Comparison of ENCODE assay signal across 8 cellular contexts in the genomic region with DNA sequence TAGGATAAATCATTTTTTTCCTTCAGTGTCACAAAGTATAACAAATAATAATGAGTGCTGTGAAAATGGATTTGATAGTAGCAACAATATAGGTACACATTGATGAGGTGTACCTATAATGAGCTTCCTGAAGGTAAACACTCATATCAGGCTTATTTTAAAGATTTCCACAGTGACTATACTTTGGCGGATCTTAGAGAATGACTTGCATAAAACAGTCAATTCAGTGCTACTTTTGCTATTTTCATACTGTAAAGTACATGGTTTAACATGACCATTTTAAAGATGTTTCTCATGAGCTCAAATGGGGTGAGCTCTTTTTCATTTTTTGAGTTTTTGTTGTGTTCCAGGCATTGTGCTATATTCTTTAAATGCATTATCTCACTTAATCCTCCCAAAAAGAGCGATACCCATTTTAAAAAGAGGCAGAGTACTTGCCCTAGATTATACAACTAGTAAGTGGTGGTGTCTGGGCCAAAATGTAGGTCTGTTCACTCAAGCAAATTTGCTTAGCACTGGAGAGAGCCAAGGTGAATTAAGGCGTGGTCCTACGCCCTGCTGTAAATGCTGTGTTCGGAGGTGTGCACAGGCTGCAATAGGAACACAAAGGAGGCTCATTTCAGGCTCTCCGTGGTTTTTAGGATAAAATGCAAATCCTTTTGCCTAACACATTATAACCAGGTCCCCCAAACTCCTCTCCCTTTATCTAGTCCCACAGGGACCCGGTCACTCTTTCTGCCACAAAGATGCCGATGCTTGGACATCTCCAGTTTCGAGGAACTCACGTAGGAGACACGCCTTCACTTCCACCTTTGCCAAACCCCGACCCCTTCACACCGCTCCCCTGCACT. TPM values are rescaled to one million over a fixed set of nuclear protein-coding genes. Genes with fewer than 3 reads are reported as not detected.
DNase-seq lines count a peak whose midpoint lies in the region; ATAC-seq and TF ChIP-seq lines count a peak whose summit lies in the region.

No MANE protein-coding gene starts in this region.

- peaks cover 1% of the 10 kb centered on the region for H3K36me3 Mint-ChIP-seq in IgD-negative memory B cell
- H3K36me3 Mint-ChIP-seq in effector memory CD8-positive, alpha-beta T cell (ENCODE audit: insufficient read depth) = peaks cover 30% of the 10 kb centered on the region

- H3K4me1 ChIP-seq in DND-41 (ENCODE audit: insufficient read depth, low read length) (peaks cover 18% of the 10 kb centered on the region), neuron (ENCODE audit: insufficient read depth, low read length) (peaks cover 8% of the 10 kb centered on the region)

- 0 out of 2 replicates have a peak, but pooled peaks cover 5% of the 10 kb centered on the region for H3K36me3 ChIP-seq in DND-41 (ENCODE audit: insufficient read depth, low read length)
- peaks cover 20% of the 10 kb centered on the region for H3K36me3 ChIP-seq in neuron (ENCODE audit: insufficient read depth, low read length)

- peaks cover 10% of the 10 kb centered on the region for H3K79me2 ChIP-seq in DND-41 (ENCODE audit: insufficient read depth, low read length)

- H3K4me3 ChIP-seq in DND-41 (ENCODE audit: low read depth in 1 of 2, low read length in 2 of 2) (peak overlapping the region in 1 of 2 experiments; percentile 89; a peak in 2 of 4 replicates), neuron (ENCODE audit: low read length) (peak overlapping the region; percentile 85)

- TF ChIP-seq CTCF in DND-41 (IDR thresholded peaks at IDR 0.05; ENCODE audit: borderline replicate concordance, extremely low read depth, low read length, poor library complexity, severe bottlenecking) = no peak

- H3K9me3 ChIP-seq in DND-41 (ENCODE audit: insufficient read depth, low read length, severe bottlenecking) = no peaks in the 10 kb centered on the region
- no peaks in the 10 kb centered on the region for H3K9me3 ChIP-seq in neuron (ENCODE audit: low read length)

- peak overlapping the region; percentile 65 to 98 (median 93) for H3K27ac Mint-ChIP-seq in IgD-negative memory B cell
- peak overlapping the region; percentile 93 to 95 for H3K27ac Mint-ChIP-seq in effector memory CD8-positive, alpha-beta T cell

- peaks cover 3 to 7% (median 3%) of the 10 kb centered on the region in 3 donors for H3K9me3 Mint-ChIP-seq in IgD-negative memory B cell
- H3K9me3 Mint-ChIP-seq in effector memory CD8-positive, alpha-beta T cell = peaks cover 2 to 8% of the 10 kb centered on the region in 2 donors

- no peaks in the 10 kb centered on the region for H3K27me3 ChIP-seq in DND-41 (ENCODE audit: insufficient read depth, low read length, poor library complexity)
- H3K27me3 ChIP-seq in neuron (ENCODE audit: insufficient read depth, low read length) = peaks cover 9% of the 10 kb centered on the region

- no peak overlapping the region for H3K9ac ChIP-seq in DND-41 (ENCODE audit: low read depth, low read length)

- ATAC-seq in DND-41 (ENCODE audit: insufficient read depth, low read depth) = peak; percentile 3; the same call in 1 of the 3 replicates
- no peak for ATAC-seq in effector memory CD8-positive, alpha-beta T cell (replicated peaks)
- no peak for ATAC-seq in HG03108 (IDR thresholded peaks at IDR 0.05; ENCODE audit: unreplicated experiment)

- peaks cover 15 to 20% (median 15%) of the 10 kb centered on the region in 3 donors for H3K4me1 Mint-ChIP-seq in IgD-negative memory B cell
- H3K4me1 Mint-ChIP-seq in effector memory CD8-positive, alpha-beta T cell (ENCODE audit: low read depth in 2 of 2) = peaks cover 14 to 23% of the 10 kb centered on the region in 2 donors

- H4K20me1 ChIP-seq in DND-41 (ENCODE audit: insufficient read depth, low read length) = no peaks in the 10 kb centered on the region

- peak overlapping the region; percentile 84 to 99 (median 95) for H3K4me3 Mint-ChIP-seq in IgD-negative memory B cell
- H3K4me3 Mint-ChIP-seq in effector memory CD8-positive, alpha-beta T cell = peak overlapping the region; percentile 93 to 94

- DNase-seq in DND-41 (no peak), kidney tubule cell (ENCODE audit: low spot score) (no peak), NCI-H1694 (lab: John Stamatoyannopoulos, UW) (no peak), NCI-H2171 treated with DMSO at 0.1 percent for 48 hours (lab: John Stamatoyannopoulos, UW) (no peak)
- DNase-seq in effector memory CD8-positive, alpha-beta T cell = no peak

- H3K27me3 Mint-ChIP-seq in IgD-negative memory B cell = peaks cover 21% of the 10 kb centered on the region
- H3K27me3 Mint-ChIP-seq in effector memory CD8-positive, alpha-beta T cell = peaks cover 31 to 38% of the 10 kb centered on the region in 2 donors

- H2AFZ ChIP-seq in DND-41 (ENCODE audit: low read depth, low read length) = peak overlapping the region; percentile 94
- H2AFZ ChIP-seq in neuron (ENCODE audit: low read depth, low read length) = peak overlapping the region; percentile 59

- H3K27ac ChIP-seq in DND-41 (ENCODE audit: low read length) = peak overlapping the region; percentile 53

- peak overlapping the region; percentile 67 for H3K4me2 ChIP-seq in DND-41 (ENCODE audit: insufficient read depth, low read length)

RNA-seq across cellular contexts. Expression of a gene that starts 0.6 kb away (rescaled TPM):
- 25.2 TPM for polyA plus RNA-seq in IgD-negative memory B cell
